In genomic region chr20:5316188-5317158, GRCh38 we compare ENCODE assay signal across 10 cellular contexts. TPM values are rescaled to one million over a fixed set of nuclear protein-coding genes. Genes with fewer than 3 reads are reported as not detected.
A peak's percentile ranks its signal among the peaks of the same experiment; 100 is the strongest.
DNase-seq lines count a peak whose midpoint lies in the region; ATAC-seq, FAIRE-seq and TF ChIP-seq lines count a peak whose summit lies in the region.
"Had no signal": no experiment of that assay in that cellular context is flagged by ENCODE, and none has a peak within 500 bp of the region (broad histone marks: within the 10 kb centered on the region; RNA-seq: fewer than 3 reads in every experiment).

Gene PROKR2 (minus strand): TSS chr20:5316954. CDS start chr20:5314369, 2,585 bp downstream.

- H3K27me3 ChIP-seq in keratinocyte (ENCODE audit: control insufficient read depth, extremely low read depth, insufficient read depth, low read length) (peaks cover 56% of the 10 kb centered on the region), esophagus squamous epithelium (peaks cover 0 to 65% (median 5%) of the 10 kb centered on the region in 4 donors)

- TF ChIP-seq CTCF in keratinocyte (optimal IDR thresholded peaks at IDR 0.05 in 1 of 3, IDR thresholded peaks at IDR 0.05 in 1 of 3, conservative IDR thresholded peaks at IDR 0.05 in 1 of 3; ENCODE audit: extremely low read depth in 1 of 3, insufficient read depth in 2 of 3, low read length in 3 of 3) (peak in 2 of 3 experiments; percentile 13 to 25), esophagus squamous epithelium (IDR thresholded peaks at IDR 0.05) (no peak)

- peaks cover 2% of the 10 kb centered on the region for H4K20me1 ChIP-seq in keratinocyte (ENCODE audit: control insufficient read depth, extremely low read depth, insufficient read depth, low read length)

- H3K36me3 ChIP-seq in keratinocyte (ENCODE audit: control insufficient read depth in 2 of 2, extremely low read depth in 1 of 2, insufficient read depth in 2 of 2, low read length in 2 of 2) (no peaks in the 10 kb centered on the region), esophagus squamous epithelium (no peaks in the 10 kb centered on the region)

- H3K9me3 Mint-ChIP-seq in activated CD8-positive, alpha-beta T cell treated with anti-CD3 and anti-CD28 coated beads, Interleukin-2, amount 10 ng/mL, durations not matched to agents 7 days and 5 days (ENCODE audit: insufficient read depth): no peaks in the 10 kb centered on the region

- H2AFZ ChIP-seq in keratinocyte (ENCODE audit: control insufficient read depth, low read length): peak within 1 kb of the TSS; percentile 6

- H3K9ac ChIP-seq in keratinocyte (ENCODE audit: control insufficient read depth, extremely low read depth, insufficient read depth, low read length): no peak within 1 kb of the TSS

- H3K36me3 Mint-ChIP-seq in activated CD8-positive, alpha-beta T cell treated with anti-CD3 and anti-CD28 coated beads, Interleukin-2, amount 10 ng/mL, durations not matched to agents 7 days and 5 days (ENCODE audit: low read depth): no peaks in the 10 kb centered on the region

- peaks cover 49% of the 10 kb centered on the region for H3K27me3 Mint-ChIP-seq in activated CD8-positive, alpha-beta T cell treated with anti-CD3 and anti-CD28 coated beads, Interleukin-2, amount 10 ng/mL, durations not matched to agents 7 days and 5 days (ENCODE audit: low read depth)

- DNase-seq in stimulated activated CD4-positive, alpha-beta T cell treated with anti-CD3 and anti-CD28 coated beads, Interleukin-1b, Interleukin-23, amount 100 ng/mL, for 48 hours: peak; percentile 19
- DNase-seq in stimulated activated CD4-positive, alpha-beta T cell treated with anti-CD3 and anti-CD28 coated beads, Interleukin-4, amount 100 ng/mL, for 4 hours: no peak
- peak; percentile 28 for DNase-seq in activated CD8-positive, alpha-beta T cell treated with anti-CD3 and anti-CD28 coated beads, Interleukin-2, amount 10 ng/mL, durations not matched to agents 7 days and 5 days
- no peak for DNase-seq in keratinocyte (ENCODE audit: low read depth, low spot score)
- no peak for DNase-seq in SKM-1 (lab: John Stamatoyannopoulos, UW; ENCODE audit: unreplicated experiment)
- DNase-seq in esophagus squamous epithelium (lab: John Stamatoyannopoulos, UW): no peak
- DNase-seq in NCI-H2196 (lab: John Stamatoyannopoulos, UW; ENCODE audit: unreplicated experiment): no peak
- DNase-seq: DND-41, naive B cell had no signal

- H3K27ac Mint-ChIP-seq in activated CD8-positive, alpha-beta T cell treated with anti-CD3 and anti-CD28 coated beads, Interleukin-2, amount 10 ng/mL, durations not matched to agents 7 days and 5 days: no peak within 1 kb of the TSS

- H3K27ac ChIP-seq in keratinocyte (ENCODE audit: control insufficient read depth, insufficient read depth, low read length) (no peak within 1 kb of the TSS), esophagus squamous epithelium (no peak within 1 kb of the TSS)

- H3K79me2 ChIP-seq in keratinocyte (ENCODE audit: control insufficient read depth, insufficient read depth, low read length): no peaks in the 10 kb centered on the region

- dilution Hi-C loops in keratinocyte (cut with MboI; ENCODE audit: extremely low pct_ligation_motif_present, low sequenced_read_pairs): no loop called here

- H3K9me3 ChIP-seq in keratinocyte (ENCODE audit: control insufficient read depth, low read depth, low read length) (no peaks in the 10 kb centered on the region), esophagus squamous epithelium (no peaks in the 10 kb centered on the region)

- no peaks in the 10 kb centered on the region for H3K9me1 ChIP-seq in keratinocyte (ENCODE audit: control insufficient read depth, extremely low read depth, insufficient read depth, low read length)

- FAIRE-seq in keratinocyte (lab: Jason Lieb, UNC): no peak

- intact Hi-C loops in esophagus squamous epithelium (cut with DNase I): no loop called here

- H3K4me1 ChIP-seq in keratinocyte (ENCODE audit: control insufficient read depth, extremely low read depth, insufficient read depth, low read length) (peaks cover 3% of the 10 kb centered on the region), esophagus squamous epithelium (peaks cover 0 to 8% (median 0%) of the 10 kb centered on the region in 3 donors)

- peak; percentile 47 for ATAC-seq in activated CD8-positive, alpha-beta T cell treated with anti-CD3 and anti-CD28 coated beads, Interleukin-2, amount 10 ng/mL, durations not matched to agents 7 days and 5 days
- ATAC-seq in GM18511 (IDR thresholded peaks at IDR 0.05; ENCODE audit: unreplicated experiment): no peak

- POLR2A ChIA-PET in activated CD8-positive, alpha-beta T cell treated with anti-CD3 and anti-CD28 coated beads, Interleukin-2, amount 10 ng/mL, durations not matched to agents 7 days and 5 days (lab: Charles Lee): no interaction called here

- no peak for TF ChIP-seq POLR2A in esophagus squamous epithelium (IDR thresholded peaks at IDR 0.05)

- peak within 1 kb of the TSS in 2 of 3 experiments; percentile 9 to 34 for H3K4me3 ChIP-seq in keratinocyte (ENCODE audit: control insufficient read depth in 2 of 3, extremely low read depth in 1 of 3, insufficient read depth in 2 of 3, low read depth in 1 of 3, low read length in 3 of 3)
- H3K4me3 ChIP-seq in esophagus squamous epithelium: peak within 1 kb of the TSS in 1 of 4 donors; percentile 12

- 4 to 9% methylated on average over 14 to 18 of the region's 92 CpGs for WGBS in esophagus squamous epithelium, 2 donors

- H3K4me2 ChIP-seq in keratinocyte (ENCODE audit: control insufficient read depth, extremely low read depth, insufficient read depth, low read depth, low read length): peak within 1 kb of the TSS; percentile 48

- peak within 1 kb of the TSS; percentile 18 for H3K4me3 Mint-ChIP-seq in activated CD8-positive, alpha-beta T cell treated with anti-CD3 and anti-CD28 coated beads, Interleukin-2, amount 10 ng/mL, durations not matched to agents 7 days and 5 days

- H3K4me1 Mint-ChIP-seq in activated CD8-positive, alpha-beta T cell treated with anti-CD3 and anti-CD28 coated beads, Interleukin-2, amount 10 ng/mL, durations not matched to agents 7 days and 5 days (ENCODE audit: low read depth): peaks cover 3% of the 10 kb centered on the region

- CTCF ChIA-PET in activated CD8-positive, alpha-beta T cell treated with anti-CD3 and anti-CD28 coated beads, Interleukin-2, amount 10 ng/mL, durations not matched to agents 7 days and 5 days (lab: Charles Lee): interaction anchor here (0.7 kb wide), 1 partner anchor 131 kb away, joined by 3 read pairs; no protein-coding TSS in a partner anchor

RNA-seq across cellular contexts. Expression of gene PROKR2, which starts in this region (rescaled TPM):
- total RNA-seq in activated CD8-positive, alpha-beta T cell treated with anti-CD3 and anti-CD28 coated beads, Interleukin-2, amount 10 ng/mL, durations not matched to agents 7 days and 5 days: not detected
- not detected in 3 replicates for polyA plus RNA-seq in keratinocyte
- not detected for polyA plus RNA-seq in keratinocyte (2011; ENCODE audit: low read depth)
- not detected in 2 replicates for polyA plus RNA-seq in keratinocyte (2011; cell fraction: cytosol; rRNA removed)
- polyA plus RNA-seq in keratinocyte (2011; cell fraction: nucleus; rRNA removed): not detected in 2 replicates
- polyA plus RNA-seq in keratinocyte (2012; ENCODE audit: low replicate concordance): not detected in 2 replicates
- 0.46 TPM in 1 of 3 replicates, not detected in the others for polyA minus RNA-seq in keratinocyte
- polyA minus RNA-seq in keratinocyte (2011; cell fraction: cytosol; rRNA and poly(A)+ RNA removed): not detected
- not detected in 2 replicates for polyA minus RNA-seq in keratinocyte (2011; cell fraction: nucleus; rRNA and poly(A)+ RNA removed)
- not detected for total RNA-seq in esophagus squamous epithelium

Comparison
In these comparisons a context has a peak if more than half of its experiments do, and no peak if none do; other contexts are left out.
1. Peak in DNase-seq and ATAC-seq in activated CD8-positive, alpha-beta T cell treated with anti-CD3 and anti-CD28 coated beads, Interleukin-2, amount 10 ng/mL, durations not matched to agents 7 days and 5 days; RNA of the gene not detected or under 1 TPM.
2. CTCF ChIP-seq: peak in keratinocyte (2 of 3); none in esophagus squamous epithelium (0 of 6).